In the genomic region with DNA sequence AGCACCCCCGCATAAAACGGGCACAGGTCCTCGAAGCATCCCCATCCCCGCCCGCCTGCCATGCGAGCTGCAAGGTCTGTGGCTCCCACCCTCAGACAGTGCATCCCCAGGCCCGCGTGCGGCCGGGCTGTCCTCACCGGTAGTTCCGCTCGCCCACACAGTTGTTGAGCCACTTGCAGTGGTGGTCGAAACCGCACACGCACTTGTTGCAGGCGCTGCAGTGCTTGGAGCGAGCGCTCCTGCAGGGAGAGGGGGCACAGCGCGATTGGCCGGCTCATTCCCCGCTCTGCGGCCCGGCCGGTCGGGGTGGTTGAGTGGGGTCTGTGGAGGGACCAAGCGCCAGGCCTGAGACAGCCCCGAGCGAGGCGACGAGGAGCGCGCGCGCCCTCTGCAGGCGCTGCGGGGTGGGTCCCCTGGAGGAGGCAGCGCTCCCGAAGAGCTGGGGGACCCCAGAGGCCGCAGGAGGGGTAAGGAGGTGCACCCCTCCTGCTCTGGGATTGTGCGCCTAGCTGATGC, we compare ENCODE assay signal across 8 cellular contexts. TPM values are rescaled to one million over a fixed set of nuclear protein-coding genes. Genes with fewer than 3 reads are reported as not detected.
DNase-seq lines count a peak whose midpoint lies in the region; ATAC-seq and TF ChIP-seq lines count a peak whose summit lies in the region.
"Had no signal": no experiment of that assay in that cellular context is flagged by ENCODE, and none has a peak within 500 bp of the region (broad histone marks: within the 10 kb centered on the region; RNA-seq: fewer than 3 reads in every experiment).

No MANE protein-coding gene starts in this region.

- H3K36me3 ChIP-seq in aorta (ENCODE audit: control insufficient read depth in 1 of 2, insufficient read depth in 2 of 2, low read length in 1 of 2), result no peaks in the 10 kb centered on the region

- ATAC-seq in aorta (ENCODE audit: low FRiP score), result peak; percentile 33

- H3K23me2 ChIP-seq in H9 (ENCODE audit: insufficient read length, low read depth, low read length, poor library complexity, severe bottlenecking), result no peaks in the 10 kb centered on the region

- no peak overlapping the region for H3K9ac ChIP-seq in H9 (ENCODE audit: extremely low read depth, insufficient read length, low read length)

- H3K27ac Mint-ChIP-seq in H9 (no peak overlapping the region), nephron (no peak overlapping the region)

- H2BK5ac ChIP-seq in H9 (ENCODE audit: insufficient read length, low read length), result no peak overlapping the region

- H3K4me1 Mint-ChIP-seq in H9 (peaks cover 19 to 36% of the 10 kb centered on the region in 2 experiments), nephron (peaks cover 44% of the 10 kb centered on the region)

- H3K18ac ChIP-seq in H9 (ENCODE audit: insufficient read length, low read depth, low read length), result no peak overlapping the region

- H3K56ac ChIP-seq in H9 (ENCODE audit: insufficient read length, low read depth, low read length), result no peak overlapping the region

- no CpG with 5 or more reads among the region's 42 CpGs for WGBS in H9 (ENCODE audit: extremely low coverage, insufficient read length, low lambda C conversion rate)
- 24 to 27% methylated on average over 42 of the region's 42 CpGs for WGBS in aorta, 2 donors

- no peak overlapping the region for H2BK20ac ChIP-seq in H9 (ENCODE audit: low read depth, low read length, poor library complexity, severe bottlenecking)

- intact Hi-C loops in aorta (cut with DNase I), result no loop called here

- no peak overlapping the region for H2BK15ac ChIP-seq in H9 (ENCODE audit: low read depth, low read length)

- H3K27me3 ChIP-seq in H9 (ENCODE audit: insufficient read depth, low read length), result peaks cover 12% of the 10 kb centered on the region; the same call in 1 of the 2 replicates
- no peaks in the 10 kb centered on the region for H3K27me3 ChIP-seq in aorta (ENCODE audit: control insufficient read depth in 1 of 2, insufficient read depth in 2 of 2, low read length in 1 of 2)

- peak; percentile 95 for TF ChIP-seq CTCF in H9 (conservative IDR thresholded peaks at IDR 0.05)
- TF ChIP-seq CTCF in epithelial cell of proximal tubule (conservative IDR thresholded peaks at IDR 0.05; ENCODE audit: low read depth, low read length), result peak; percentile 73
- peak; percentile 74 to 89 (median 85) for TF ChIP-seq CTCF in nephron (IDR thresholded peaks at IDR 0.05; ENCODE audit: unreplicated experiment in 3 of 3)

- H2AFZ ChIP-seq in H9 (ENCODE audit: low read length), result no peak overlapping the region
- H2AFZ ChIP-seq: PC-9 had no signal

- H3K27me3 Mint-ChIP-seq in H9 (ENCODE audit: low read depth), result peaks cover 57% of the 10 kb centered on the region
- peaks cover 17% of the 10 kb centered on the region for H3K27me3 Mint-ChIP-seq in nephron (ENCODE audit: low read depth)

- no peak overlapping the region for H4K8ac ChIP-seq in H9 (replicated peaks; ENCODE audit: insufficient read length, low read depth, low read length)

- no peak overlapping the region for H3K4me2 ChIP-seq in H9 (ENCODE audit: insufficient read depth, insufficient read length, low read length)
- H3K4me2 ChIP-seq: PC-9 had no signal

- H3K9me3 ChIP-seq in H9 (ENCODE audit: control insufficient read depth, low read depth, low read length) (no peaks in the 10 kb centered on the region), aorta (ENCODE audit: control insufficient read depth, low read length) (no peaks in the 10 kb centered on the region)

- no peak overlapping the region for H3K23ac ChIP-seq in H9 (ENCODE audit: insufficient read length, low read depth, low read length)

- H4K5ac ChIP-seq in H9 (ENCODE audit: insufficient read length, low read depth, low read length), result no peak overlapping the region

- H3K79me2 ChIP-seq in H9 (ENCODE audit: insufficient read depth, low read length), result no peaks in the 10 kb centered on the region

- no peak overlapping the region for H2BK12ac ChIP-seq in H9 (ENCODE audit: insufficient read length, low read depth, low read length)

- H2BK120ac ChIP-seq in H9 (ENCODE audit: low read depth, low read length, poor library complexity, severe bottlenecking), result no peak overlapping the region

- H3K4ac ChIP-seq in H9 (ENCODE audit: low read depth, low read length), result no peak overlapping the region

- no peak overlapping the region for H2AK5ac ChIP-seq in H9 (ENCODE audit: insufficient read length, low read length)

- H3K4me3 Mint-ChIP-seq in H9, result no peak overlapping the region
- no peak overlapping the region for H3K4me3 Mint-ChIP-seq in nephron

- H4K91ac ChIP-seq in H9 (ENCODE audit: insufficient read length, low read depth, low read length), result no peak overlapping the region

- no peak overlapping the region for H3T11ph ChIP-seq in H9 (ENCODE audit: low read length)

- H3K27ac ChIP-seq in H9 (ENCODE audit: insufficient read length, low read depth, low read length), result no peak overlapping the region
- no peak overlapping the region for H3K27ac ChIP-seq in aorta (ENCODE audit: low read depth in 1 of 2, low read length in 2 of 2)
- H3K27ac ChIP-seq: PC-9 had no signal

- no peak overlapping the region for H3K14ac ChIP-seq in H9 (ENCODE audit: insufficient read depth, low read length)

- H3K4me3 ChIP-seq in epithelial cell of proximal tubule (ENCODE audit: low read depth, low read length) (no peak overlapping the region), aorta (ENCODE audit: low read length in 2 of 2) (no peak overlapping the region)
- H3K4me3 ChIP-seq: PC-9 had no signal

- H4K20me1 ChIP-seq in H9 (ENCODE audit: control insufficient read depth, insufficient read depth, insufficient read length), result peaks cover 2% of the 10 kb centered on the region

- peak; percentile 84 for DNase-seq in H9
- peak; percentile 63 to 69 for DNase-seq in activated CD4-positive, alpha-beta T cell treated with anti-CD3 and anti-CD28 coated beads, Interleukin-2, amount 50 U/mL, for 48 hours
- DNase-seq in epithelial cell of proximal tubule (ENCODE audit: low read depth), result no peak
- DNase-seq in aorta, result peak in 1 of 2 donors; percentile 84
- DNase-seq in globus pallidus (ENCODE audit: low spot score), result no peak
- no peak for DNase-seq in NCI-H2196 (lab: John Stamatoyannopoulos, UW; ENCODE audit: unreplicated experiment)

- peaks cover 0 to 1% (median 0%) of the 10 kb centered on the region in 3 experiments; a peak in 1 of 7 replicates for H3K36me3 Mint-ChIP-seq in H9 (ENCODE audit: insufficient read depth in 1 of 3, low read depth in 3 of 3)
- H3K36me3 Mint-ChIP-seq in nephron (ENCODE audit: low read depth), result peaks cover 3% of the 10 kb centered on the region

- no peaks in the 10 kb centered on the region for H3K79me1 ChIP-seq in H9 (ENCODE audit: insufficient read depth, low read depth, low read length, poor library complexity, severe bottlenecking)

- H3K9me3 Mint-ChIP-seq in H9 (no peaks in the 10 kb centered on the region), nephron (no peaks in the 10 kb centered on the region)

- H3K4me1 ChIP-seq in H9 (ENCODE audit: insufficient read depth, low read length) (no peaks in the 10 kb centered on the region; the same call in 1 of the 2 replicates), aorta (ENCODE audit: control insufficient read depth in 1 of 2, insufficient read depth in 2 of 2, low read length in 2 of 2) (no peaks in the 10 kb centered on the region)

RNA-seq across cellular contexts. Expression of a gene that starts 6.0 kb away (rescaled TPM):
- total RNA-seq in H9 (2021) (0.48 and 0.79 TPM in 2 replicates), epithelial cell of proximal tubule (0.36 TPM in 1 of 2 replicates, not detected in the other), aorta (10 to 100 TPM in 1 of 2 donors, 1 to 10 TPM in 1; 7.2 to 13.5 TPM)
- 10 to 100 TPM; 34.3 to 51.9 TPM for polyA plus RNA-seq in aorta

RNA-seq across cellular contexts. Expression of a gene that starts 17.0 kb away (rescaled TPM):
- total RNA-seq in H9 (2021) (3.0 and 3.7 TPM in 2 replicates), epithelial cell of proximal tubule (1.8 and 7.3 TPM in 2 replicates), aorta (10 to 100 TPM in 1 of 2 donors, 1 to 10 TPM in 1; 8.4 to 14.8 TPM)
- 10 to 100 TPM in 1 of 2 donors, 1 to 10 TPM in 1; 5.3 to 11.3 TPM for polyA plus RNA-seq in aorta

RNA-seq across cellular contexts. Expression of a gene that starts 31.6 kb away (rescaled TPM):
- 33.5 and 35.1 TPM in 2 replicates for total RNA-seq in H9 (2021)
- total RNA-seq in epithelial cell of proximal tubule, result 1.2 and 2.2 TPM in 2 replicates
- 1 to 10 TPM in 1 of 2 donors, not detected in 1; 1.1 TPM for total RNA-seq in aorta
- 10 to 100 TPM in 1 of 2 donors, not detected in 1; 13.3 TPM for polyA plus RNA-seq in aorta

Comparison
In these comparisons a context has a peak if more than half of its experiments do, and no peak if none do; other contexts are left out.
1. DNase-seq: peak in H9 (single experiment) and activated CD4-positive, alpha-beta T cell treated with anti-CD3 and anti-CD28 coated beads, Interleukin-2, amount 50 U/mL, for 48 hours (2 of 2); none in epithelial cell of proximal tubule (single experiment), globus pallidus (single experiment) and NCI-H2196 (single experiment).
2. RNA of a gene that starts 31.6 kb away (total RNA-seq): 33.5 to 35.1 TPM in H9; 1.2 to 2.2 TPM in epithelial cell of proximal tubule and 1.1 TPM in aorta; every median in the first group is over 10 times any median in the second.
3. Peak in every context shown above with its lines, with median percentiles within 50 percentile points of each other: CTCF ChIP-seq.